Comparison of ENCODE assay signal across 10 cellular contexts in genomic region chr1:155463865-155464264, GRCh38.
DNase-seq lines count a peak whose midpoint lies in the region; ATAC-seq and TF ChIP-seq lines count a peak whose summit lies in the region.
"Had no signal": no experiment of that assay in that cellular context is flagged by ENCODE, and none has a peak within 500 bp of the region (broad histone marks: within the 10 kb centered on the region; RNA-seq: fewer than 3 reads in every experiment).

No MANE protein-coding gene starts in this region.

- peaks cover 40% of the 10 kb centered on the region for H3K4me1 ChIP-seq in SJSA1 (replicated peaks)
- H3K4me1 ChIP-seq in smooth muscle cell (ENCODE audit: low read depth): peaks cover 28% of the 10 kb centered on the region

- H3K9ac ChIP-seq in smooth muscle cell (ENCODE audit: low read depth): peak overlapping the region; percentile 46

- H3F3A ChIP-seq in smooth muscle cell (ENCODE audit: low read depth): peaks cover 39% of the 10 kb centered on the region

- H3K9me3 ChIP-seq in SJSA1 (replicated peaks) (no peaks in the 10 kb centered on the region), smooth muscle cell (replicated peaks; ENCODE audit: low read depth) (no peaks in the 10 kb centered on the region)
- H3K9me3 ChIP-seq: heart right ventricle had no signal

- 2% methylated on average over 2 of the region's 2 CpGs for WGBS in smooth muscle cell (ENCODE audit: low lambda C conversion rate)

- H3K4me2 ChIP-seq in smooth muscle cell: peak overlapping the region; percentile 57

- no peak for ATAC-seq in GM21786 (IDR thresholded peaks at IDR 0.05; ENCODE audit: unreplicated experiment)

- H3K79me2 ChIP-seq in smooth muscle cell (ENCODE audit: low read depth): peaks cover 45% of the 10 kb centered on the region

- H3K27ac ChIP-seq in SJSA1 (peak overlapping the region; percentile 28), smooth muscle cell (ENCODE audit: low read depth) (peak overlapping the region; percentile 99)
- H3K27ac ChIP-seq: SK-N-MC had no signal

- peak; percentile 75 for DNase-seq in EL
- DNase-seq in SJSA1 (ENCODE audit: low read depth in 1 of 2, low spot score in 2 of 2): peak; percentile 47 to 65
- peak; percentile 83 for DNase-seq in fibroblast of pulmonary artery (ENCODE audit: low read depth)
- no peak for DNase-seq in smooth muscle cell (lab: John Stamatoyannopoulos, UW; ENCODE audit: unreplicated experiment)
- DNase-seq in NCI-H2227 treated with DMSO at 0.1 percent for 48 hours (lab: John Stamatoyannopoulos, UW): no peak
- no peak for DNase-seq in NCI-H526 treated with DMSO at 0.1 percent for 48 hours (lab: John Stamatoyannopoulos, UW)
- DNase-seq: heart right ventricle, NCI-H510A treated with DMSO at 0.1 percent for 48 hours had no signal

- H3K36me3 ChIP-seq in SJSA1 (peaks cover 15% of the 10 kb centered on the region), smooth muscle cell (ENCODE audit: low read depth) (no peaks in the 10 kb centered on the region)

- no peaks in the 10 kb centered on the region for H3K27me3 ChIP-seq in SJSA1 (replicated peaks)
- H3K27me3 ChIP-seq in smooth muscle cell (ENCODE audit: low read depth): no peaks in the 10 kb centered on the region
- H3K27me3 ChIP-seq: heart right ventricle had no signal

- no peak overlapping the region for H3K4me3 ChIP-seq in SJSA1
- no peak overlapping the region for H3K4me3 ChIP-seq in fibroblast of pulmonary artery (replicated peaks; ENCODE audit: low read depth, low read length)
- H3K4me3 ChIP-seq in smooth muscle cell: no peak overlapping the region
- H3K4me3 ChIP-seq: heart right ventricle, SK-N-MC had no signal

- peaks cover 9% of the 10 kb centered on the region for H4K20me1 ChIP-seq in smooth muscle cell (ENCODE audit: low read depth)

- no peak for TF ChIP-seq CTCF in fibroblast of pulmonary artery (IDR thresholded peaks at IDR 0.05; ENCODE audit: low read length, missing control alignments)
- no peak for TF ChIP-seq CTCF in smooth muscle cell (IDR thresholded peaks at IDR 0.05; ENCODE audit: borderline replicate concordance, insufficient read depth, poor library complexity, severe bottlenecking)

- H2AFZ ChIP-seq in smooth muscle cell (ENCODE audit: low read depth): no peak overlapping the region

Comparison
In these comparisons a context has a peak if more than half of its experiments do, and no peak if none do; other contexts are left out.
1. DNase-seq: peak in EL (single experiment), SJSA1 (2 of 2) and fibroblast of pulmonary artery (single experiment); none in smooth muscle cell (single experiment), NCI-H2227 treated with DMSO at 0.1 percent for 48 hours (single experiment) and NCI-H526 treated with DMSO at 0.1 percent for 48 hours (single experiment).